ENCODE assay signal across 8 cellular contexts in genomic region chr19:5691205-5691929, GRCh38. TPM values are rescaled to one million over a fixed set of nuclear protein-coding genes. Genes with fewer than 3 reads are reported as not detected.
DNase-seq lines count a peak whose midpoint lies in the region; ATAC-seq, FAIRE-seq and TF ChIP-seq lines count a peak whose summit lies in the region.

No MANE protein-coding gene starts in this region.

- H2AFZ ChIP-seq in astrocyte (ENCODE audit: low read depth, low read length), result no peak overlapping the region

- H3K9me3 Mint-ChIP-seq in astrocyte (ENCODE audit: unreplicated experiment), result peaks cover 3% of the 10 kb centered on the region

- peaks cover 7% of the 10 kb centered on the region for H3K4me1 Mint-ChIP-seq in astrocyte (ENCODE audit: low read depth, unreplicated experiment)

- peak overlapping the region; percentile 86 for H3K4me2 ChIP-seq in astrocyte (ENCODE audit: low read length)

- H3K9ac ChIP-seq in astrocyte (ENCODE audit: low read length), result peak overlapping the region; percentile 98
- peak overlapping the region; percentile 99 for H3K9ac ChIP-seq in iPS-15b (ENCODE audit: low read depth, low read length)

- FAIRE-seq in astrocyte (lab: Jason Lieb, UNC), result no peak

- H3K27me3 Mint-ChIP-seq in astrocyte (ENCODE audit: low read depth, unreplicated experiment), result no peaks in the 10 kb centered on the region

- TF ChIP-seq POLR2A in Raji (IDR thresholded peaks at IDR 0.05; ENCODE audit: insufficient read depth, low read depth, low read length), result peak; percentile 21

- TF ChIP-seq CTCF in 22Rv1 (IDR thresholded peaks at IDR 0.05) (no peak), astrocyte (IDR thresholded peaks at IDR 0.05; ENCODE audit: insufficient read depth, low read depth, low read length) (no peak)

- H3K27me3 ChIP-seq in H7 (ENCODE audit: control insufficient read depth, insufficient read depth, low read length) (no peaks in the 10 kb centered on the region), astrocyte (ENCODE audit: insufficient read depth, low read length) (no peaks in the 10 kb centered on the region), iPS-15b (ENCODE audit: control insufficient read depth, insufficient read depth, low read length) (no peaks in the 10 kb centered on the region)

- peaks cover 62% of the 10 kb centered on the region for H4K20me1 ChIP-seq in astrocyte (ENCODE audit: insufficient read depth, low read length)

- peaks cover 62% of the 10 kb centered on the region for H3K79me2 ChIP-seq in astrocyte (ENCODE audit: insufficient read depth, low read length)

- peak overlapping the region; percentile 80 for H3K4me3 ChIP-seq in H7 (ENCODE audit: insufficient read depth, low read depth, low read length)
- peak overlapping the region; percentile 98 for H3K4me3 ChIP-seq in astrocyte (ENCODE audit: insufficient read depth, low read depth, low read length)
- H3K4me3 ChIP-seq in iPS-15b (ENCODE audit: low read depth, low read length), result peak overlapping the region; percentile 94

- H3K4me3 Mint-ChIP-seq in astrocyte (ENCODE audit: unreplicated experiment), result peak overlapping the region; percentile 99

- H3K4me1 ChIP-seq in astrocyte (ENCODE audit: insufficient read depth, low read length) (peaks cover 8% of the 10 kb centered on the region), iPS-15b (ENCODE audit: control insufficient read depth, insufficient read depth, low read length) (no peaks in the 10 kb centered on the region)

- H3K36me3 ChIP-seq in H7 (replicated peaks; ENCODE audit: control insufficient read depth, insufficient read depth, low read length) (peaks cover 27% of the 10 kb centered on the region), astrocyte (ENCODE audit: insufficient read depth, low read length) (peaks cover 8% of the 10 kb centered on the region), iPS-15b (ENCODE audit: control insufficient read depth, insufficient read depth, low read length) (peaks cover 58% of the 10 kb centered on the region)

- DNase-seq in H7 (peak; percentile 80), astrocyte (ENCODE audit: low read depth) (peak; percentile 30), T1000 (lab: John Stamatoyannopoulos, UW) (no peak)
- peak; percentile 45 to 58 (median 48) for DNase-seq in stimulated activated CD4-positive, alpha-beta T cell treated with anti-CD3 and anti-CD28 coated beads, Interleukin-12 subunit alpha, Interleukin-12 subunit beta, amount 100 ng/mL, for 48 hours (ENCODE audit: low read depth in 2 of 3, low spot score in 1 of 3)

- peak overlapping the region; percentile 92 for H3K27ac ChIP-seq in 22Rv1
- peak overlapping the region; percentile 85 for H3K27ac ChIP-seq in astrocyte (ENCODE audit: low read depth, low read length)

- ATAC-seq in GM18907 (IDR thresholded peaks at IDR 0.05; ENCODE audit: unreplicated experiment), result no peak

- H3K9me3 ChIP-seq in astrocyte (ENCODE audit: insufficient read depth, low read depth, low read length) (no peaks in the 10 kb centered on the region), iPS-15b (ENCODE audit: control insufficient read depth, insufficient read depth, low read length) (no peaks in the 10 kb centered on the region)

- peak overlapping the region; percentile 95 for H3K27ac Mint-ChIP-seq in astrocyte (ENCODE audit: unreplicated experiment)

- H3K36me3 Mint-ChIP-seq in astrocyte (ENCODE audit: low read depth, unreplicated experiment), result peaks cover 13% of the 10 kb centered on the region

RNA-seq across cellular contexts. Expression of gene RPL36, which starts 1.3 kb away (rescaled TPM):
- total RNA-seq in H7 (2014; rRNA removed; shearing (Covaris generic)), result 1,318 and 1,675 TPM in 2 replicates
- total RNA-seq in astrocyte, result 894 and 943 TPM in 2 replicates

RNA-seq across cellular contexts. Expression of gene HSD11B1L, which starts 10.5 kb away (rescaled TPM):
- total RNA-seq in H7 (2014; rRNA removed; shearing (Covaris generic)), result 12.0 and 16.2 TPM in 2 replicates
- 8.4 and 9.8 TPM in 2 replicates for total RNA-seq in astrocyte

RNA-seq across cellular contexts. Expression of gene MICOS13, which starts 11.1 kb away (rescaled TPM):
- 53.1 and 71.4 TPM in 2 replicates for total RNA-seq in H7 (2014; rRNA removed; shearing (Covaris generic))
- 48.0 and 49.3 TPM in 2 replicates for total RNA-seq in astrocyte

RNA-seq across cellular contexts. Expression of gene LONP1, which starts 28.6 kb away (rescaled TPM):
- total RNA-seq in H7 (2014; rRNA removed; shearing (Covaris generic)), result 119 and 126 TPM in 2 replicates
- total RNA-seq in astrocyte, result 77.8 and 85.2 TPM in 2 replicates

RNA-seq across cellular contexts. Expression of gene CATSPERD, which starts 29.1 kb away (rescaled TPM):
- 0.03 TPM in 1 of 2 replicates, not detected in the other for total RNA-seq in H7 (2014; rRNA removed; shearing (Covaris generic))
- not detected in 2 replicates for total RNA-seq in astrocyte
